1 cellular context compared by ENCODE assay signal in genomic region chr18:23234619-23235018, GRCh38.
TF ChIP-seq lines count a peak whose summit lies in the region.

No MANE protein-coding gene starts in this region.

TF ChIP-seq in WTC11, 78 proteins besides CTCF, POLR2A, EP300 and RAD21 (continued from another document):
- TF ChIP-seq ARID4B (CRISPR knock-in tag; IDR thresholded peaks at IDR 0.05; ENCODE audit: borderline replicate concordance), result no peak
- no peak for TF ChIP-seq USF2 (CRISPR knock-in tag; IDR thresholded peaks at IDR 0.05)
- no peak for TF ChIP-seq MXD4 (CRISPR knock-in tag; IDR thresholded peaks at IDR 0.05; ENCODE audit: borderline replicate concordance)
